In the genomic region with DNA sequence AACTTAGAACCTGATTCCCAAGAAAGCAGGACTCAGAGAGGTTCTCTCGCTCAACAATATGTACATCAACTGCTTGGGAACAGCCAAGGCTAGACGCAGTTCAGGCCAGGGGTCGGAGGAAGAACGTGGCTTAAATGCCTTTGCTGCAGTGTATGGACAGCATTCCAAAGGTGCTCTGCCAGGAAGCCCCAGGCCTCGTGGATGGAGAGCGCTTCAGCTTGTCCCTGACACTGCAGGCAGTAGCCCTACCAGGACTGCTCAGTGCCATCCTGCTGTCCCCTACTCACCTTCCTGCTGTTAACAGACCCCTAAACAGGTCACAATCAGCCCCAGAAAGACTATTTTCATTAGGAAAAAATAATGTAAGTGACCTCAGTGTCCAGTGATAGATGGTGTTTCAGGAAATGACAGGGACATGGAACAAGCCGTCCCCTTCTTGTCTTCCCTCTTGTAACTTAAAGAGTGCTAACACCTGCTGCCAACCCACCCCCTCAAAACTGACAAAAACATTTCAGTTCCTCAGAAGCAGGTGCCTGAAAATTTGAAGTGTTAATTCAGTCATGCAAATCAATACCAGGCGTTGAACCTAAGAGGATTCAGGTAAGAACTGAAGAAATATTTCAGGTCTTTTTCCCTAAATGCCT, we compare ENCODE assay signal across 1 cellular context.
TF ChIP-seq lines count a peak whose summit lies in the region.

No MANE protein-coding gene starts in this region.

TF ChIP-seq in H1, 55 proteins besides CTCF, POLR2A, EP300 and RAD21:
- TF ChIP-seq, protein P1, sequence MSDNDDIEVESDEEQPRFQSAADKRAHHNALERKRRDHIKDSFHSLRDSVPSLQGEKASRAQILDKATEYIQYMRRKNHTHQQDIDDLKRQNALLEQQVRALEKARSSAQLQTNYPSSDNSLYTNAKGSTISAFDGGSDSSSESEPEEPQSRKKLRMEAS (IDR thresholded peaks at IDR 0.05): no peak
- TF ChIP-seq TEAD4 (IDR thresholded peaks at IDR 0.05; ENCODE audit: low read depth, low read length): no peak
- TF ChIP-seq CBX5 (IDR thresholded peaks at IDR 0.05; ENCODE audit: low read depth, low read length): no peak
TF ChIP-seq in H1: peak in this region for 0.
